Comparison of ENCODE assay signal across 2 cellular contexts in genomic region chr1:235941852-235942624, GRCh38.
TF ChIP-seq lines count a peak whose summit lies in the region.

No MANE protein-coding gene starts in this region.

TF ChIP-seq in IMR-90, 13 proteins besides CTCF, POLR2A, EP300 and RAD21 (continued from another document):
- TF ChIP-seq, protein P1, sequence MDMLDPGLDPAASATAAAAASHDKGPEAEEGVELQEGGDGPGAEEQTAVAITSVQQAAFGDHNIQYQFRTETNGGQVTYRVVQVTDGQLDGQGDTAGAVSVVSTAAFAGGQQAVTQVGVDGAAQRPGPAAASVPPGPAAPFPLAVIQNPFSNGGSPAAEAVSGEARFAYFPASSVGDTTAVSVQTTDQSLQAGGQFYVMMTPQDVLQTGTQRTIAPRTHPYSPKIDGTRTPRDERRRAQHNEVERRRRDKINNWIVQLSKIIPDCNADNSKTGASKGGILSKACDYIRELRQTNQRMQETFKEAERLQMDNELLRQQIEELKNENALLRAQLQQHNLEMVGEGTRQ (IDR thresholded peaks at IDR 0.05; ENCODE audit: low read depth, low read length): no peak
- TF ChIP-seq BHLHE40 (IDR thresholded peaks at IDR 0.05; ENCODE audit: low read depth, low read length): no peak
- no peak for TF ChIP-seq FOS (IDR thresholded peaks at IDR 0.05; ENCODE audit: low read depth, low read length)
- TF ChIP-seq, protein P2, sequence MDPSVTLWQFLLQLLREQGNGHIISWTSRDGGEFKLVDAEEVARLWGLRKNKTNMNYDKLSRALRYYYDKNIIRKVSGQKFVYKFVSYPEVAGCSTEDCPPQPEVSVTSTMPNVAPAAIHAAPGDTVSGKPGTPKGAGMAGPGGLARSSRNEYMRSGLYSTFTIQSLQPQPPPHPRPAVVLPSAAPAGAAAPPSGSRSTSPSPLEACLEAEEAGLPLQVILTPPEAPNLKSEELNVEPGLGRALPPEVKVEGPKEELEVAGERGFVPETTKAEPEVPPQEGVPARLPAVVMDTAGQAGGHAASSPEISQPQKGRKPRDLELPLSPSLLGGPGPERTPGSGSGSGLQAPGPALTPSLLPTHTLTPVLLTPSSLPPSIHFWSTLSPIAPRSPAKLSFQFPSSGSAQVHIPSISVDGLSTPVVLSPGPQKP (IDR thresholded peaks at IDR 0.05; ENCODE audit: borderline replicate concordance, low read depth, low read length): no peak
- no peak for TF ChIP-seq RFX5 (IDR thresholded peaks at IDR 0.05; ENCODE audit: low read depth, low read length)
- TF ChIP-seq CHD1 (IDR thresholded peaks at IDR 0.05; ENCODE audit: low read depth, low read length): no peak
- no peak for TF ChIP-seq CEBPB (IDR thresholded peaks at IDR 0.05; ENCODE audit: low read depth, low read length)
- TF ChIP-seq RCOR1 (IDR thresholded peaks at IDR 0.05; ENCODE audit: insufficient replicate concordance, low read length): no peak
- no peak for TF ChIP-seq MAZ (IDR thresholded peaks at IDR 0.05; ENCODE audit: borderline replicate concordance, low read depth, low read length)
- no peak for TF ChIP-seq SMC3 (IDR thresholded peaks at IDR 0.05; ENCODE audit: low read depth, low read length)
- no peak for TF ChIP-seq MXI1 (IDR thresholded peaks at IDR 0.05; ENCODE audit: borderline replicate concordance, low read depth, low read length)
TF ChIP-seq in IMR-90: peak in this region for 0.

TF ChIP-seq in HepG2, 621 proteins besides CTCF, POLR2A, EP300 and RAD21 (continued from another document):
- TF ChIP-seq, protein P3, sequence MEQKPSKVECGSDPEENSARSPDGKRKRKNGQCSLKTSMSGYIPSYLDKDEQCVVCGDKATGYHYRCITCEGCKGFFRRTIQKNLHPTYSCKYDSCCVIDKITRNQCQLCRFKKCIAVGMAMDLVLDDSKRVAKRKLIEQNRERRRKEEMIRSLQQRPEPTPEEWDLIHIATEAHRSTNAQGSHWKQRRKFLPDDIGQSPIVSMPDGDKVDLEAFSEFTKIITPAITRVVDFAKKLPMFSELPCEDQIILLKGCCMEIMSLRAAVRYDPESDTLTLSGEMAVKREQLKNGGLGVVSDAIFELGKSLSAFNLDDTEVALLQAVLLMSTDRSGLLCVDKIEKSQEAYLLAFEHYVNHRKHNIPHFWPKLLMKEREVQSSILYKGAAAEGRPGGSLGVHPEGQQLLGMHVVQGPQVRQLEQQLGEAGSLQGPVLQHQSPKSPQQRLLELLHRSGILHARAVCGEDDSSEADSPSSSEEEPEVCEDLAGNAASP (CRISPR knock-in tag; IDR thresholded peaks at IDR 0.05; ENCODE audit: borderline replicate concordance): peak; percentile 36; the same call in 1 of the 2 replicates
- TF ChIP-seq ARID5B (CRISPR knock-in tag; IDR thresholded peaks at IDR 0.05) (0 out of 2 replicates have a peak, but pooled peaks have one; percentile 7), PBX3 (CRISPR knock-in tag; IDR thresholded peaks at IDR 0.05; ENCODE audit: borderline replicate concordance) (no peak), PHF20 (CRISPR knock-in tag; IDR thresholded peaks at IDR 0.05) (no peak), ZFY (CRISPR knock-in tag; IDR thresholded peaks at IDR 0.05) (peak; percentile 22; the same call in 1 of the 2 replicates), LCORL (IDR thresholded peaks at IDR 0.05) (no peak), LCORL (CRISPR knock-in tag; IDR thresholded peaks at IDR 0.05) (0 out of 2 replicates have a peak, but pooled peaks have one; percentile 21), SOX13 (IDR thresholded peaks at IDR 0.05) (no peak), SOX13 (CRISPR knock-in tag; conservative IDR thresholded peaks at IDR 0.05 in 1 of 2, IDR thresholded peaks at IDR 0.05 in 1 of 2) (peak in 1 of 2 experiments; percentile 71; a peak in 2 of 4 replicates), BCL6 (CRISPR knock-in tag; IDR thresholded peaks at IDR 0.05) (0 out of 2 replicates have a peak, but pooled peaks have one; percentile 15), NR2C2 (CRISPR knock-in tag; IDR thresholded peaks at IDR 0.05; ENCODE audit: borderline replicate concordance) (0 out of 2 replicates have a peak, but pooled peaks have one; percentile 13), SOX5 (CRISPR knock-in tag; IDR thresholded peaks at IDR 0.05; ENCODE audit: borderline replicate concordance) (peak; percentile 21; the same call in 1 of the 2 replicates), GATAD2A (CRISPR knock-in tag; IDR thresholded peaks at IDR 0.05) (0 out of 2 replicates have a peak, but pooled peaks have one; percentile 20), ZBTB49 (CRISPR knock-in tag; IDR thresholded peaks at IDR 0.05; ENCODE audit: borderline replicate concordance) (no peak), ZNF337 (CRISPR knock-in tag; IDR thresholded peaks at IDR 0.05; ENCODE audit: borderline replicate concordance, low read depth) (no peak), NCOA2 (CRISPR knock-in tag; IDR thresholded peaks at IDR 0.05) (peak; percentile 52; the same call in 1 of the 2 replicates), CEBPG (CRISPR knock-in tag; IDR thresholded peaks at IDR 0.05) (peak; percentile 66)
- TF ChIP-seq, protein P4, sequence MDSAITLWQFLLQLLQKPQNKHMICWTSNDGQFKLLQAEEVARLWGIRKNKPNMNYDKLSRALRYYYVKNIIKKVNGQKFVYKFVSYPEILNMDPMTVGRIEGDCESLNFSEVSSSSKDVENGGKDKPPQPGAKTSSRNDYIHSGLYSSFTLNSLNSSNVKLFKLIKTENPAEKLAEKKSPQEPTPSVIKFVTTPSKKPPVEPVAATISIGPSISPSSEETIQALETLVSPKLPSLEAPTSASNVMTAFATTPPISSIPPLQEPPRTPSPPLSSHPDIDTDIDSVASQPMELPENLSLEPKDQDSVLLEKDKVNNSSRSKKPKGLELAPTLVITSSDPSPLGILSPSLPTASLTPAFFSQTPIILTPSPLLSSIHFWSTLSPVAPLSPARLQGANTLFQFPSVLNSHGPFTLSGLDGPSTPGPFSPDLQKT (CRISPR knock-in tag; IDR thresholded peaks at IDR 0.05; ENCODE audit: borderline replicate concordance): no peak
- TF ChIP-seq, protein P5, sequence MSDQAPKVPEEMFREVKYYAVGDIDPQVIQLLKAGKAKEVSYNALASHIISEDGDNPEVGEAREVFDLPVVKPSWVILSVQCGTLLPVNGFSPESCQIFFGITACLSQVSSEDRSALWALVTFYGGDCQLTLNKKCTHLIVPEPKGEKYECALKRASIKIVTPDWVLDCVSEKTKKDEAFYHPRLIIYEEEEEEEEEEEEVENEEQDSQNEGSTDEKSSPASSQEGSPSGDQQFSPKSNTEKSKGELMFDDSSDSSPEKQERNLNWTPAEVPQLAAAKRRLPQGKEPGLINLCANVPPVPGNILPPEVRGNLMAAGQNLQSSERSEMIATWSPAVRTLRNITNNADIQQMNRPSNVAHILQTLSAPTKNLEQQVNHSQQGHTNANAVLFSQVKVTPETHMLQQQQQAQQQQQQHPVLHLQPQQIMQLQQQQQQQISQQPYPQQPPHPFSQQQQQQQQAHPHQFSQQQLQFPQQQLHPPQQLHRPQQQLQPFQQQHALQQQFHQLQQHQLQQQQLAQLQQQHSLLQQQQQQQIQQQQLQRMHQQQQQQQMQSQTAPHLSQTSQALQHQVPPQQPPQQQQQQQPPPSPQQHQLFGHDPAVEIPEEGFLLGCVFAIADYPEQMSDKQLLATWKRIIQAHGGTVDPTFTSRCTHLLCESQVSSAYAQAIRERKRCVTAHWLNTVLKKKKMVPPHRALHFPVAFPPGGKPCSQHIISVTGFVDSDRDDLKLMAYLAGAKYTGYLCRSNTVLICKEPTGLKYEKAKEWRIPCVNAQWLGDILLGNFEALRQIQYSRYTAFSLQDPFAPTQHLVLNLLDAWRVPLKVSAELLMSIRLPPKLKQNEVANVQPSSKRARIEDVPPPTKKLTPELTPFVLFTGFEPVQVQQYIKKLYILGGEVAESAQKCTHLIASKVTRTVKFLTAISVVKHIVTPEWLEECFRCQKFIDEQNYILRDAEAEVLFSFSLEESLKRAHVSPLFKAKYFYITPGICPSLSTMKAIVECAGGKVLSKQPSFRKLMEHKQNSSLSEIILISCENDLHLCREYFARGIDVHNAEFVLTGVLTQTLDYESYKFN (CRISPR knock-in tag; conservative IDR thresholded peaks at IDR 0.05): no peak
